10 cellular contexts compared by ENCODE assay signal in the genomic region with DNA sequence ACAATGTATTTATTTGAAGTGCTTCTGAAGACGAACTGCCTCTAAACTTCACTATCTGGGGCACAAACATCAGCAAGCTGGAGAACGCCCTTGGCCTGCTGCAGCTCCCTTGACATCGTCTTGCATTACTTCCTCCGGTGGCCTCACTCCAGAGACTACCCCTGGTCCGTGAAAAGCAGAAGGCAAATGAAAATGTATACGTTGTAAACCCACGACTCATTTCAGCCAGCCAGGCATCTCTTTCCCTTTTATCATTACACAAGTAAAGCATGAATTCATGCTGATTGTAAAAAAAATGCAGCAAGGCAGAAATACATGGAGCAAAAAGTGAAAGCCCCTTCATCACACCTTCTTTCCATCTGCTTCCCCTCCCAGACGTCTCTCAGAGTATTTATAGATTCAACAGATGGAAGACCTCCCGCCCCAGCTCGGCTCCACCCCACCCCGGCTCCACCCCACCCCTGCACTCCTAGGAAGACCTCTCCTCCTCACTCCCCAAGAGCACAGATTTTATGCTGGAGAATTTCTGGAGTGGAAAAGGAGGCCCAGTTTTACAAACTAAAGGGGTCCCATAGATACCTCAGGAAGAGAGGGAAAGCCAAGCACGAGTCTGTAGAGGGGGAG. TPM values are rescaled to one million over a fixed set of nuclear protein-coding genes. Genes with fewer than 3 reads are reported as not detected.
DNase-seq lines count a peak whose midpoint lies in the region; TF ChIP-seq lines count a peak whose summit lies in the region.
"Had no signal": no experiment of that assay in that cellular context is flagged by ENCODE, and none has a peak within 500 bp of the region (broad histone marks: within the 10 kb centered on the region; RNA-seq: fewer than 3 reads in every experiment).

No MANE protein-coding gene starts in this region.

- DNase-seq in GM10248 (ENCODE audit: extremely low spot score) (peak; percentile 49), RWPE1 (ENCODE audit: low spot score) (no peak), RKO (ENCODE audit: low spot score) (no peak)
- no peak for DNase-seq in activated naive CD4-positive, alpha-beta T cell treated with anti-CD3 and anti-CD28 coated beads, Interleukin-2, amount 50 U/mL, for 16 hours
- DNase-seq: NCI-H2081, transverse colon had no signal

- H3K9me3 ChIP-seq in HUES48 (ENCODE audit: control insufficient read depth, insufficient read depth, low read length) (no peaks in the 10 kb centered on the region; the same call in 1 of the 2 replicates), neuron (ENCODE audit: low read length) (peaks cover 2% of the 10 kb centered on the region)
- H3K9me3 ChIP-seq: transverse colon had no signal

- H3K4me3 ChIP-seq in HUES48 (ENCODE audit: low read depth, low read length) (no peak overlapping the region), neuron (ENCODE audit: low read length) (peak overlapping the region; percentile 49)
- H3K4me3 ChIP-seq: transverse colon had no signal

- H3K4me1 ChIP-seq in HUES48 (ENCODE audit: control insufficient read depth, insufficient read depth, low read length) (peaks cover 8% of the 10 kb centered on the region; the same call in 1 of the 2 replicates), neuron (ENCODE audit: insufficient read depth, low read length) (peaks cover 31% of the 10 kb centered on the region)
- H3K4me1 ChIP-seq: transverse colon had no signal

- no peaks in the 10 kb centered on the region for H3K27me3 Mint-ChIP-seq in brain

- TF ChIP-seq CTCF in GM10248 (IDR thresholded peaks at IDR 0.05; ENCODE audit: control extremely low read depth, extremely low read depth, low read depth, missing control alignments) = no peak
- no peak for TF ChIP-seq CTCF in brain (conservative IDR thresholded peaks at IDR 0.05)
- no peak for TF ChIP-seq CTCF in RWPE1 (conservative IDR thresholded peaks at IDR 0.05; ENCODE audit: low read depth)

- peak overlapping the region; percentile 84 to 99 (median 87) for H3K27ac Mint-ChIP-seq in brain

- peaks cover 0 to 3% (median 3%) of the 10 kb centered on the region in 5 experiments for H3K9me3 Mint-ChIP-seq in brain

- H3K36me3 ChIP-seq in HUES48 (ENCODE audit: control insufficient read depth, insufficient read depth, low read length) (no peaks in the 10 kb centered on the region), neuron (ENCODE audit: insufficient read depth, low read length) (no peaks in the 10 kb centered on the region)
- H3K36me3 ChIP-seq: transverse colon had no signal

- peak overlapping the region; percentile 64 for H2AFZ ChIP-seq in neuron (ENCODE audit: low read depth, low read length)

- H3K36me3 Mint-ChIP-seq in brain = no peaks in the 10 kb centered on the region

- CTCF ChIA-PET in GM10248 (lab: Yijun Ruan, JAX) = interaction anchor here (1.1 kb wide), 1 partner anchor 29 kb away, joined by 3 read pairs; no protein-coding TSS in a partner anchor
- CTCF ChIA-PET in RWPE1 (lab: Yijun Ruan, JAX) = no interaction called here

- H3K9ac ChIP-seq in HUES48 (ENCODE audit: low read depth, low read length) = no peak overlapping the region

- POLR2A ChIA-PET in GM10248 (lab: Yijun Ruan, JAX) = no interaction called here
- POLR2A ChIA-PET in RWPE1 (lab: Yijun Ruan, JAX; ENCODE audit: low non-redundant PET) = no interaction called here

- no peaks in the 10 kb centered on the region for H3K27me3 ChIP-seq in HUES48 (ENCODE audit: control insufficient read depth, insufficient read depth, low read length)
- H3K27me3 ChIP-seq in neuron (ENCODE audit: insufficient read depth, low read length) = no peaks in the 10 kb centered on the region
- H3K27me3 ChIP-seq: transverse colon had no signal

- peaks cover 50% of the 10 kb centered on the region for H3K4me1 Mint-ChIP-seq in brain

- peak overlapping the region; percentile 20 to 71 (median 37) for H3K4me3 Mint-ChIP-seq in brain

- H3K27ac ChIP-seq in HUES48 (ENCODE audit: low read depth, low read length) (peak overlapping the region; percentile 57), RWPE1 (no peak overlapping the region)
- H3K27ac ChIP-seq: transverse colon, VCaP had no signal

RNA-seq across cellular contexts. Expression of a gene that starts 41.6 kb away (rescaled TPM):
- polyA plus RNA-seq in brain (ENCODE audit: insufficient read depth, low read depth, low replicate concordance) = 56.8 TPM
